Comparison of ENCODE assay signal across 9 cellular contexts in the genomic region with DNA sequence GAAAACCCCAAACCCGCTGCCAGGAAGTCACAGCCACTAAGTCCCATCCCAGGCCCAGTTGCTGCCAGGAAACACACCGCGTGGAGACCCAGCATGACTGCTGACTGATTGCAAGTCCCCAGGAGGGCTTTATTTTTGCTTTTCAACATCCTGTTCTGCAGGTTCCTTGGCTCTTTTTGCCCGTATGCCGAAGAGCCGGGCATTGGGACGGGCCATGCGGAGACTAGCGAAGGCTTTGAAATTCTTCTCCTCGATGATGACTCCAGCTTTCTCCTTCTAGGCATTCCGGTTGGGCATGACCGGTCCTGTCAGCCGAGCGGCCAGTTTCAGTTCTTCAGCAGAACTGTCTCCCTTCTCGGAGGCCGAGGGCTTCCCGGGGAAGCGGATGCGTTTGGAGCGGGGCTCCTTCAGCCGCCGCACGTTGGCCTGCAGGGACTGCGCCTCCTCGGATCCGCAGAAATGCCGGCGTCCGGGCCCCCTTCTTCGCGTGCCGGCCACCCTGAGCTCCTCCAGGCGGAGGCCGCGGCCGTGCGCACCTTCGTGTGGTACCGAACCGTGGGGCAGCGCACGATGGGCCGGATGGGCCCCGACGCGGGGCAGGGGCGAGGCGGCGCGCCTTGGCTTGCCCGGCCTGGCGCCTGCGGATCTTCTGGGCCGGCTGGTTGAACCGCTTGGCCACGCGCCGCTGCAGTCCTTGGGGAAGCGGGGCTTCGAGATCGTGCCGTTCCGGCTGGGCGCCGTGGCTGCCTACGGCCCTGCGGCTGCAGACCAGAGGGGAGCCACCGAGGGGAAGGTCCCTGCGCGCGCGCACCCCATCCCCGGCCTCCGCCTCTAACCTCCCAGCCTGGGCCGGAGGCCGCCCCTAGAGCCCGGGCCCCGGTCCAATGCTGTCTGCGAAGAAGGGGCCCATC. TPM values are rescaled to one million over a fixed set of nuclear protein-coding genes. Genes with fewer than 3 reads are reported as not detected.
DNase-seq lines count a peak whose midpoint lies in the region; ATAC-seq and TF ChIP-seq lines count a peak whose summit lies in the region.
"Had no signal": no experiment of that assay in that cellular context is flagged by ENCODE, and none has a peak within 500 bp of the region (broad histone marks: within the 10 kb centered on the region; RNA-seq: fewer than 3 reads in every experiment).

No MANE protein-coding gene starts in this region.

- H2AFZ ChIP-seq in parathyroid adenoma: peak overlapping the region; percentile 85

- H3K4me3 ChIP-seq in fibroblast of pulmonary artery (replicated peaks; ENCODE audit: low read depth, low read length) (peak overlapping the region; percentile 33), parathyroid adenoma (ENCODE audit: low read depth, low read length) (peak overlapping the region; percentile 41)

- H3K79me2 ChIP-seq in parathyroid adenoma: no peaks in the 10 kb centered on the region

- H3K9me3 ChIP-seq in parathyroid adenoma (ENCODE audit: control insufficient read depth, low read length): no peaks in the 10 kb centered on the region

- DNase-seq in CD1c-positive myeloid dendritic cell (ENCODE audit: extremely low spot score): peak; percentile 6
- DNase-seq in NCI-H146 treated with DMSO at 0.1 percent for 48 hours (lab: John Stamatoyannopoulos, UW; ENCODE audit: unreplicated experiment): peak; percentile 21
- DNase-seq in fibroblast of pulmonary artery (ENCODE audit: low read depth): peak; percentile 16
- no peak for DNase-seq in NCI-H82 treated with DMSO at 0.1 percent for 48 hours (lab: John Stamatoyannopoulos, UW; ENCODE audit: unreplicated experiment)
- no peak for DNase-seq in NCI-H2171 treated with DMSO at 0.1 percent for 48 hours (lab: John Stamatoyannopoulos, UW)
- DNase-seq in omental fat pad (ENCODE audit: low spot score): no peak
- DNase-seq: cortex of kidney had no signal

- H3K27me3 ChIP-seq in parathyroid adenoma (ENCODE audit: control insufficient read depth, insufficient read depth, low read length): no peaks in the 10 kb centered on the region

- H3K27ac ChIP-seq in parathyroid adenoma: no peak overlapping the region

- H3K4me1 ChIP-seq in parathyroid adenoma: no peaks in the 10 kb centered on the region

- no peak for ATAC-seq in GM18858 (IDR thresholded peaks at IDR 0.05; ENCODE audit: unreplicated experiment)
- ATAC-seq in omental fat pad (ENCODE audit: low FRiP score): no peak

- peak overlapping the region; percentile 90 for H3K4me2 ChIP-seq in parathyroid adenoma (ENCODE audit: low read length)

- no peak overlapping the region for H3K9ac ChIP-seq in parathyroid adenoma

- no peak for TF ChIP-seq CTCF in fibroblast of pulmonary artery (IDR thresholded peaks at IDR 0.05; ENCODE audit: low read length, missing control alignments)
- TF ChIP-seq CTCF in parathyroid adenoma (IDR thresholded peaks at IDR 0.05): no peak
- no peak for TF ChIP-seq CTCF in omental fat pad (IDR thresholded peaks at IDR 0.05)

- no peaks in the 10 kb centered on the region for H3K36me3 ChIP-seq in parathyroid adenoma (ENCODE audit: control insufficient read depth, insufficient read depth, low read length)

RNA-seq across cellular contexts. Expression of a gene that starts 15.2 kb away (rescaled TPM):
- total RNA-seq in omental fat pad: not detected

RNA-seq across cellular contexts. Expression of a gene that starts 19.7 kb away (rescaled TPM):
- not detected for total RNA-seq in omental fat pad

RNA-seq across cellular contexts. Expression of a gene that starts 41.5 kb away (rescaled TPM):
- total RNA-seq in omental fat pad: not detected

RNA-seq across cellular contexts. Expression of a gene that starts 55.3 kb away (rescaled TPM):
- not detected for total RNA-seq in omental fat pad

Comparison
In these comparisons a context has a peak if more than half of its experiments do, and no peak if none do; other contexts are left out.
1. DNase-seq: peak in CD1c-positive myeloid dendritic cell (single experiment), NCI-H146 treated with DMSO at 0.1 percent for 48 hours (single experiment) and fibroblast of pulmonary artery (single experiment); none in NCI-H82 treated with DMSO at 0.1 percent for 48 hours (single experiment), NCI-H2171 treated with DMSO at 0.1 percent for 48 hours (single experiment) and omental fat pad (single experiment).